Comparison of ENCODE assay signal across 8 cellular contexts in genomic region chr19:51926784-51927741, GRCh38. TPM values are rescaled to one million over a fixed set of nuclear protein-coding genes. Genes with fewer than 3 reads are reported as not detected.
A peak's percentile ranks its signal among the peaks of the same experiment; 100 is the strongest.
DNase-seq lines count a peak whose midpoint lies in the region; ATAC-seq, FAIRE-seq and TF ChIP-seq lines count a peak whose summit lies in the region.

TSS of gene ZNF613 (plus strand) at chr19:51927472. CDS start at chr19:51936221, 8,749 bp downstream.

- peaks cover 12% of the 10 kb centered on the region; the same call in 2 of the 3 replicates for H3K9me3 ChIP-seq in GM12878 (replicated peaks; ENCODE audit: control insufficient read depth, insufficient read depth, low read length)

- no peaks in the 10 kb centered on the region for H3K27me3 ChIP-seq in GM12878 (replicated peaks in 1 of 2; ENCODE audit: control insufficient read depth in 2 of 2, insufficient read depth in 2 of 2, low read length in 1 of 2)

- DNase-seq in GM12891 (ENCODE audit: insufficient read length, low spot score) = peak; percentile 64
- DNase-seq in NCI-H187 (lab: John Stamatoyannopoulos, UW) = peak; percentile 85 to 99
- DNase-seq in T1000 (lab: John Stamatoyannopoulos, UW) = peak; percentile 81
- peak; percentile 89 for DNase-seq in GM12878 (ENCODE audit: low read depth, low spot score)
- DNase-seq in hypothalamus (lab: John Stamatoyannopoulos, UW) = peak; percentile 38 to 99 (median 87)
- peak; percentile 99 for DNase-seq in retina

- no TSS peak for BruUV-seq in GM12878 (replicated peaks; lab: Mats Ljungman, UMichigan)

- intact Hi-C loops in GM12878 (cut with micrococcal nuclease; ENCODE audit: unreplicated experiment) = loop anchor here (2.0 to 10.0 kb wide), 3 partner anchors 60 to 310 kb away; partner anchors contain the start of genes ZNF350 and ZNF432

- TF ChIP-seq EP300 in GM12878 (IDR thresholded peaks at IDR 0.05; ENCODE audit: borderline replicate concordance in 1 of 2, control insufficient read depth in 1 of 2, low read depth in 2 of 2, low read length in 2 of 2) = no peak

- peak within 1 kb of the TSS; percentile 77 for H3K4me3 ChIP-seq in GM12878

- peak; percentile 97 for FAIRE-seq in GM12891 (lab: Jason Lieb, UNC)
- peak; percentile 95 for FAIRE-seq in GM12878 (lab: Jason Lieb, UNC)

- peak within 1 kb of the TSS; percentile 28 for H3K4me2 ChIP-seq in GM12878 (ENCODE audit: control insufficient read depth, insufficient read depth)

- H4K20me1 ChIP-seq in GM12878 (ENCODE audit: control insufficient read depth, insufficient read depth) = no peaks in the 10 kb centered on the region

- 0 out of 2 replicates have a peak, but pooled peaks cover 2% of the 10 kb centered on the region for H3K4me1 ChIP-seq in GM12878 (ENCODE audit: control insufficient read depth, insufficient read depth, low read length)

- H3K36me3 ChIP-seq in GM12878 (ENCODE audit: control insufficient read depth in 2 of 2, insufficient read depth in 2 of 2, low read length in 1 of 2) = peaks cover 0 to 7% of the 10 kb centered on the region in 2 experiments; a peak in 1 of 4 replicates

- peak in 2 of 3 experiments; percentile 5 to 22; a peak in 1 of 6 replicates for TF ChIP-seq CTCF in GM12878 (IDR thresholded peaks at IDR 0.05 in 2 of 3, conservative IDR thresholded peaks at IDR 0.05 in 1 of 3; ENCODE audit: control insufficient read depth in 2 of 3, extremely low read depth in 1 of 3, insufficient read depth in 1 of 3, low read depth in 3 of 3, low read length in 3 of 3)

- CTCF ChIA-PET in GM12878 (lab: Yijun Ruan, JAX) = no interaction called here

- H3K9ac ChIP-seq in GM12878 (ENCODE audit: control insufficient read depth, insufficient read depth, low read length) = peak within 1 kb of the TSS; percentile 87

- TF ChIP-seq RAD21 in GM12878 (IDR thresholded peaks at IDR 0.05; ENCODE audit: insufficient read depth, low read depth, low read length) = no peak

- 2% methylated on average over 48 of the region's 52 CpGs for WGBS in GM12878 (ENCODE audit: insufficient coverage, insufficient replicate concordance, low lambda C conversion rate, missing lambda C conversion rate)

- H3K27ac ChIP-seq in GM12878 (ENCODE audit: control insufficient read depth, insufficient read depth) = peak within 1 kb of the TSS; percentile 70

- RAD21 ChIA-PET in GM12878 (lab: Charles Lee; ENCODE audit: unreplicated experiment) = no interaction called here

- SMC1A ChIA-PET in GM12878 (lab: Charles Lee; ENCODE audit: uncharacterized antibody, unreplicated experiment) = no interaction called here

- TF ChIP-seq POLR2A in GM12891 (IDR thresholded peaks at IDR 0.05; ENCODE audit: low read depth, low read length) = no peak
- peak; percentile 24 for TF ChIP-seq POLR2A in GM12878 (IDR thresholded peaks at IDR 0.05; ENCODE audit: low read depth, low read length)

- H3K79me2 ChIP-seq in GM12878 (ENCODE audit: control insufficient read depth, insufficient read depth, low read length) = peaks cover 6% of the 10 kb centered on the region

- H2AFZ ChIP-seq in GM12878 (ENCODE audit: control insufficient read depth, low read depth, low read length) = peak within 1 kb of the TSS; percentile 100

- ATAC-seq in HG02852 (IDR thresholded peaks at IDR 0.05; ENCODE audit: unreplicated experiment) (peak; percentile 79), GM12878 (peak; percentile 97), HG02938 (IDR thresholded peaks at IDR 0.05; ENCODE audit: unreplicated experiment) (no peak)

- in situ Hi-C loops in GM12878 (cut with MboI) = no loop called here

- POLR2A ChIA-PET in GM12878 (lab: Charles Lee) = no interaction called here

TF ChIP-seq in GM12891, 5 proteins besides CTCF, POLR2A, EP300 and RAD21:
- TF ChIP-seq POLR2AphosphoS5 (IDR thresholded peaks at IDR 0.05; ENCODE audit: low read depth, low read length) (no peak), PAX5 (IDR thresholded peaks at IDR 0.05; ENCODE audit: insufficient read depth, low read length, severe bottlenecking) (peak; percentile 9), POU2F2 (IDR thresholded peaks at IDR 0.05; ENCODE audit: low read depth, low read length) (peak; percentile 48; the same call in 1 of the 2 replicates), TAF1 (IDR thresholded peaks at IDR 0.05; ENCODE audit: low read depth, low read length) (no peak), SPI1 (IDR thresholded peaks at IDR 0.05; ENCODE audit: low read depth, low read length) (no peak)

TF ChIP-seq in GM12878, 131 proteins besides CTCF, POLR2A, EP300 and RAD21 (continues in another document):
- no peak for TF ChIP-seq SUZ12 (IDR thresholded peaks at IDR 0.05; ENCODE audit: unreplicated experiment)
- no peak for TF ChIP-seq HDAC6 (IDR thresholded peaks at IDR 0.05; ENCODE audit: unreplicated experiment)
- no peak for TF ChIP-seq ZNF274 (IDR thresholded peaks at IDR 0.05; ENCODE audit: insufficient read depth, insufficient read length)
- no peak for TF ChIP-seq RFX5 (IDR thresholded peaks at IDR 0.05; ENCODE audit: low read depth, low read length)
- peak; percentile 12; the same call in 1 of the 2 replicates for TF ChIP-seq ESRRA (IDR thresholded peaks at IDR 0.05; ENCODE audit: low read length)
- no peak for TF ChIP-seq BCL3 (IDR thresholded peaks at IDR 0.05; ENCODE audit: borderline replicate concordance, insufficient read depth, low read depth, low read length, poor library complexity, severe bottlenecking)
- TF ChIP-seq BRCA1 (IDR thresholded peaks at IDR 0.05; ENCODE audit: low read depth, low read length) = no peak
- no peak for TF ChIP-seq RBBP5 (conservative IDR thresholded peaks at IDR 0.05)
- TF ChIP-seq ZNF217 (IDR thresholded peaks at IDR 0.05) = no peak
- TF ChIP-seq KLF5 (IDR thresholded peaks at IDR 0.05; ENCODE audit: partially characterized antibody) = no peak
- no peak for TF ChIP-seq TCF3 (IDR thresholded peaks at IDR 0.05; ENCODE audit: borderline replicate concordance, insufficient read depth, low read depth, low read length)
- TF ChIP-seq ZNF384 (IDR thresholded peaks at IDR 0.05; ENCODE audit: borderline replicate concordance, low read depth, low read length) = peak; percentile 61
- no peak for TF ChIP-seq JUND (IDR thresholded peaks at IDR 0.05; ENCODE audit: low read depth, low read length)
- no peak for TF ChIP-seq SREBF2 (IDR thresholded peaks at IDR 0.05; ENCODE audit: low read length)
- no peak for TF ChIP-seq SP1 (IDR thresholded peaks at IDR 0.05; ENCODE audit: low read depth, low read length)
- TF ChIP-seq NFXL1 (IDR thresholded peaks at IDR 0.05; ENCODE audit: borderline replicate concordance) = no peak
- TF ChIP-seq NBN (IDR thresholded peaks at IDR 0.05) = peak; percentile 64; the same call in 1 of the 2 replicates
- no peak for TF ChIP-seq BCL11A (IDR thresholded peaks at IDR 0.05; ENCODE audit: low read depth, low read length)
- TF ChIP-seq MLLT1 (IDR thresholded peaks at IDR 0.05) = peak; percentile 96
- TF ChIP-seq GATAD2B (conservative IDR thresholded peaks at IDR 0.05; ENCODE audit: low read depth) = no peak
- no peak for TF ChIP-seq EZH2 (IDR thresholded peaks at IDR 0.05; ENCODE audit: borderline replicate concordance, control insufficient read depth, low read depth, low read length)

RNA-seq across cellular contexts. Expression of gene ZNF613, which starts in this region (rescaled TPM):
- polyA plus RNA-seq in GM12891 (2012; ENCODE audit: low read depth, missing spikeins) = 2.3 TPM
- total RNA-seq in GM12878 (2013; cell fraction: nucleolus; rRNA removed) = 12.4 and 15.0 TPM in 2 replicates
- total RNA-seq in GM12878 (2014; rRNA removed) = 4.4 and 4.9 TPM in 2 replicates
- 6.9 and 7.8 TPM in 2 replicates for total RNA-seq in GM12878 (2014; rRNA removed; fragmentation: Illumina TruSeq; extraction: Trizol)
- 4.7 and 5.4 TPM in 2 replicates for total RNA-seq in GM12878 (2021)
- 2.1 TPM for polyA plus RNA-seq in GM12878 (2011; ENCODE audit: low read depth)
- 3.9 and 7.0 TPM in 2 replicates for polyA plus RNA-seq in GM12878 (2011; rRNA removed)
- polyA plus RNA-seq in GM12878 (2011; cell fraction: cytosol; rRNA removed) = 2.5 and 4.1 TPM in 2 replicates
- 2.4 and 3.8 TPM in 2 replicates for polyA plus RNA-seq in GM12878 (2011; cell fraction: nucleus; rRNA removed)
- 2.4 and 2.9 TPM in 2 replicates for polyA plus RNA-seq in GM12878 (2012)
- 5.3 and 7.1 TPM in 2 replicates for polyA plus RNA-seq in GM12878 (2014; fragmentation: Illumina TruSeq; extraction: Trizol)
- polyA plus RNA-seq in GM12878 (2014; fragmentation: Nextera tagmentation; extraction: Ambion mirVana) = 1 to 10 TPM; 3.3 to 5.1 TPM
- 3.2 and 3.3 TPM in 2 replicates for polyA plus RNA-seq in GM12878 (2014; rRNA removed)
- 1 to 10 TPM; 5.8 to 7.1 TPM for polyA plus RNA-seq in GM12878 (2016; fragmentation: Nextera tagmentation; extraction: Ambion mirVana)
- 7.9 and 13.4 TPM in 2 replicates for polyA minus RNA-seq in GM12878 (2011; rRNA and poly(A)+ RNA removed)
- 2.3 and 3.0 TPM in 2 replicates for polyA minus RNA-seq in GM12878 (2011; cell fraction: cytosol; rRNA and poly(A)+ RNA removed)
- polyA minus RNA-seq in GM12878 (2011; cell fraction: nucleus; rRNA and poly(A)+ RNA removed) = 3.9 TPM in 2 replicates
